ENCODE assay signal across 1 cellular context in genomic region chr2:152555048-152555447, GRCh38.
TF ChIP-seq lines count a peak whose summit lies in the region.

No MANE protein-coding gene starts in this region.

TF ChIP-seq in GM23338, 12 proteins besides CTCF, POLR2A, EP300 and RAD21 (continued from another document):
- TF ChIP-seq REST (IDR thresholded peaks at IDR 0.05; ENCODE audit: unreplicated experiment) (no peak), CREB1 (CRISPR knock-in tag; IDR thresholded peaks at IDR 0.05; ENCODE audit: low read depth) (no peak), POLR2AphosphoS5 (IDR thresholded peaks at IDR 0.05; ENCODE audit: low read depth) (no peak), EZH2phosphoT487 (IDR thresholded peaks at IDR 0.05; ENCODE audit: unreplicated experiment) (no peak), ZNF462 (CRISPR knock-in tag; IDR thresholded peaks at IDR 0.05) (no peak), ZNF331 (CRISPR knock-in tag; IDR thresholded peaks at IDR 0.05; ENCODE audit: low read depth) (no peak)
